In genomic region chr1:160625725-160626498, GRCh38 we compare ENCODE assay signal across 9 cellular contexts.
DNase-seq lines count a peak whose midpoint lies in the region; ATAC-seq and TF ChIP-seq lines count a peak whose summit lies in the region.
"Had no signal": no experiment of that assay in that cellular context is flagged by ENCODE, and none has a peak within 500 bp of the region (broad histone marks: within the 10 kb centered on the region; RNA-seq: fewer than 3 reads in every experiment).

No MANE protein-coding gene starts in this region.

- peak; percentile 36 for DNase-seq in T-helper 9 cell
- peak in 2 of 3 experiments; percentile 53 for DNase-seq in stimulated activated CD4-positive, alpha-beta T cell treated with anti-CD3 and anti-CD28 coated beads, TNF-alpha, amount 100 ng/mL, for 4 hours (ENCODE audit: low read depth in 3 of 3)
- DNase-seq in AG08395 (ENCODE audit: low spot score) = no peak
- DNase-seq in SW 1271 (lab: John Stamatoyannopoulos, UW) = no peak
- no peak for DNase-seq in GM03348 (ENCODE audit: low spot score)
- DNase-seq: NCI-H1930 had no signal

- TF ChIP-seq POLR2A in GM19193 (IDR thresholded peaks at IDR 0.05; ENCODE audit: extremely low read depth, insufficient read depth, insufficient read length) (peak; percentile 20), GM18505 (IDR thresholded peaks at IDR 0.05; ENCODE audit: borderline replicate concordance, extremely low read depth, insufficient read depth, insufficient read length) (no peak)

- peak overlapping the region; percentile 94 for H3K27ac Mint-ChIP-seq in activated naive CD4-positive, alpha-beta T cell treated with anti-CD3 and anti-CD28 coated beads, Interleukin-2, amount 50 U/mL, for 24 hours

- no peaks in the 10 kb centered on the region for H3K27me3 Mint-ChIP-seq in activated naive CD4-positive, alpha-beta T cell treated with anti-CD3 and anti-CD28 coated beads, Interleukin-2, amount 50 U/mL, for 24 hours

- peaks cover 4% of the 10 kb centered on the region for H3K9me3 Mint-ChIP-seq in activated naive CD4-positive, alpha-beta T cell treated with anti-CD3 and anti-CD28 coated beads, Interleukin-2, amount 50 U/mL, for 24 hours

- peaks cover 97% of the 10 kb centered on the region for H3K4me1 Mint-ChIP-seq in activated naive CD4-positive, alpha-beta T cell treated with anti-CD3 and anti-CD28 coated beads, Interleukin-2, amount 50 U/mL, for 24 hours

- H3K36me3 Mint-ChIP-seq in activated naive CD4-positive, alpha-beta T cell treated with anti-CD3 and anti-CD28 coated beads, Interleukin-2, amount 50 U/mL, for 24 hours = peaks cover 61% of the 10 kb centered on the region

- ATAC-seq in GM18505 (IDR thresholded peaks at IDR 0.05; ENCODE audit: unreplicated experiment) = no peak

- peak overlapping the region; percentile 48 for H3K4me3 Mint-ChIP-seq in activated naive CD4-positive, alpha-beta T cell treated with anti-CD3 and anti-CD28 coated beads, Interleukin-2, amount 50 U/mL, for 24 hours

Comparison
In these comparisons a context has a peak if more than half of its experiments do, and no peak if none do; other contexts are left out.
1. DNase-seq: peak in T-helper 9 cell (single experiment) and stimulated activated CD4-positive, alpha-beta T cell treated with anti-CD3 and anti-CD28 coated beads, TNF-alpha, amount 100 ng/mL, for 4 hours (2 of 3); none in AG08395 (single experiment), SW 1271 (0 of 2) and GM03348 (single experiment).